1 cellular context compared by ENCODE assay signal in the genomic region with DNA sequence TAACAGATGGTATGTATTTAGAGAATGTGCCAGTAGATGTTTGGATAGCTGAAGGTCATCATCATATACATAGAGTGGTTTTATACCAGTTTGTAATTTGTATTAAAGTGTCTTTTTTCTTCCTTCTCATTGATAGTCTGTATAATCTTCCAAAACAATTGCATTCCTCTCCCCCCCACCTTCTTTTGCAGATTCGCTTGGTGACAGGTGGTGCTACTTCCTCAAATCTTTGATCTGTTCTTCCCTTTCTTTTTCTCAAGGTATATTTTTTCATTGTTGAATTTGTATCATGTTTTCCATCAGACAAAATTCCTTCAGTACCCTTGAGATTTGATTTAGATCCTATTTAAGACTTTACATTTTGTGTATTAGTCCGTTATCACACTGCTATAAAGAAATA.
TF ChIP-seq lines count a peak whose summit lies in the region.

No MANE protein-coding gene starts in this region.

TF ChIP-seq in WTC11, 78 proteins besides CTCF, POLR2A, EP300 and RAD21 (continued from another document):
- TF ChIP-seq, protein P1, sequence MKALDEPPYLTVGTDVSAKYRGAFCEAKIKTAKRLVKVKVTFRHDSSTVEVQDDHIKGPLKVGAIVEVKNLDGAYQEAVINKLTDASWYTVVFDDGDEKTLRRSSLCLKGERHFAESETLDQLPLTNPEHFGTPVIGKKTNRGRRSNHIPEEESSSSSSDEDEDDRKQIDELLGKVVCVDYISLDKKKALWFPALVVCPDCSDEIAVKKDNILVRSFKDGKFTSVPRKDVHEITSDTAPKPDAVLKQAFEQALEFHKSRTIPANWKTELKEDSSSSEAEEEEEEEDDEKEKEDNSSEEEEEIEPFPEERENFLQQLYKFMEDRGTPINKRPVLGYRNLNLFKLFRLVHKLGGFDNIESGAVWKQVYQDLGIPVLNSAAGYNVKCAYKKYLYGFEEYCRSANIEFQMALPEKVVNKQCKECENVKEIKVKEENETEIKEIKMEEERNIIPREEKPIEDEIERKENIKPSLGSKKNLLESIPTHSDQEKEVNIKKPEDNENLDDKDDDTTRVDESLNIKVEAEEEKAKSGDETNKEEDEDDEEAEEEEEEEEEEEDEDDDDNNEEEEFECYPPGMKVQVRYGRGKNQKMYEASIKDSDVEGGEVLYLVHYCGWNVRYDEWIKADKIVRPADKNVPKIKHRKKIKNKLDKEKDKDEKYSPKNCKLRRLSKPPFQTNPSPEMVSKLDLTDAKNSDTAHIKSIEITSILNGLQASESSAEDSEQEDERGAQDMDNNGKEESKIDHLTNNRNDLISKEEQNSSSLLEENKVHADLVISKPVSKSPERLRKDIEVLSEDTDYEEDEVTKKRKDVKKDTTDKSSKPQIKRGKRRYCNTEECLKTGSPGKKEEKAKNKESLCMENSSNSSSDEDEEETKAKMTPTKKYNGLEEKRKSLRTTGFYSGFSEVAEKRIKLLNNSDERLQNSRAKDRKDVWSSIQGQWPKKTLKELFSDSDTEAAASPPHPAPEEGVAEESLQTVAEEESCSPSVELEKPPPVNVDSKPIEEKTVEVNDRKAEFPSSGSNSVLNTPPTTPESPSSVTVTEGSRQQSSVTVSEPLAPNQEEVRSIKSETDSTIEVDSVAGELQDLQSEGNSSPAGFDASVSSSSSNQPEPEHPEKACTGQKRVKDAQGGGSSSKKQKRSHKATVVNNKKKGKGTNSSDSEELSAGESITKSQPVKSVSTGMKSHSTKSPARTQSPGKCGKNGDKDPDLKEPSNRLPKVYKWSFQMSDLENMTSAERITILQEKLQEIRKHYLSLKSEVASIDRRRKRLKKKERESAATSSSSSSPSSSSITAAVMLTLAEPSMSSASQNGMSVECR (CRISPR knock-in tag; IDR thresholded peaks at IDR 0.05; ENCODE audit: borderline replicate concordance), result no peak
- no peak for TF ChIP-seq TEAD1 (CRISPR knock-in tag; IDR thresholded peaks at IDR 0.05)
- TF ChIP-seq, protein P2, sequence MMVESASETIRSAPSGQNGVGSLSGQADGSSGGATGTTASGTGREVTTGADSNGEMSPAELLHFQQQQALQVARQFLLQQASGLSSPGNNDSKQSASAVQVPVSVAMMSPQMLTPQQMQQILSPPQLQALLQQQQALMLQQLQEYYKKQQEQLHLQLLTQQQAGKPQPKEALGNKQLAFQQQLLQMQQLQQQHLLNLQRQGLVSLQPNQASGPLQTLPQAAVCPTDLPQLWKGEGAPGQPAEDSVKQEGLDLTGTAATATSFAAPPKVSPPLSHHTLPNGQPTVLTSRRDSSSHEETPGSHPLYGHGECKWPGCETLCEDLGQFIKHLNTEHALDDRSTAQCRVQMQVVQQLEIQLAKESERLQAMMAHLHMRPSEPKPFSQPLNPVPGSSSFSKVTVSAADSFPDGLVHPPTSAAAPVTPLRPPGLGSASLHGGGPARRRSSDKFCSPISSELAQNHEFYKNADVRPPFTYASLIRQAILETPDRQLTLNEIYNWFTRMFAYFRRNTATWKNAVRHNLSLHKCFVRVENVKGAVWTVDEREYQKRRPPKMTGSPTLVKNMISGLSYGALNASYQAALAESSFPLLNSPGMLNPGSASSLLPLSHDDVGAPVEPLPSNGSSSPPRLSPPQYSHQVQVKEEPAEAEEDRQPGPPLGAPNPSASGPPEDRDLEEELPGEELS (CRISPR knock-in tag; IDR thresholded peaks at IDR 0.05), result no peak
- TF ChIP-seq RELA (CRISPR knock-in tag; IDR thresholded peaks at IDR 0.05; ENCODE audit: borderline replicate concordance), result no peak
